1 cellular context compared by ENCODE assay signal in genomic region chr3:4758957-4759656, GRCh38.
TF ChIP-seq lines count a peak whose summit lies in the region.

No MANE protein-coding gene starts in this region.

TF ChIP-seq in GM12878, 131 proteins besides CTCF, POLR2A, EP300 and RAD21 (continued from another document):
- TF ChIP-seq, protein P1, sequence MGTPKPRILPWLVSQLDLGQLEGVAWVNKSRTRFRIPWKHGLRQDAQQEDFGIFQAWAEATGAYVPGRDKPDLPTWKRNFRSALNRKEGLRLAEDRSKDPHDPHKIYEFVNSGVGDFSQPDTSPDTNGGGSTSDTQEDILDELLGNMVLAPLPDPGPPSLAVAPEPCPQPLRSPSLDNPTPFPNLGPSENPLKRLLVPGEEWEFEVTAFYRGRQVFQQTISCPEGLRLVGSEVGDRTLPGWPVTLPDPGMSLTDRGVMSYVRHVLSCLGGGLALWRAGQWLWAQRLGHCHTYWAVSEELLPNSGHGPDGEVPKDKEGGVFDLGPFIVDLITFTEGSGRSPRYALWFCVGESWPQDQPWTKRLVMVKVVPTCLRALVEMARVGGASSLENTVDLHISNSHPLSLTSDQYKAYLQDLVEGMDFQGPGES (IDR thresholded peaks at IDR 0.05) = no peak
- TF ChIP-seq SMAD1 (IDR thresholded peaks at IDR 0.05; ENCODE audit: low read depth, partially characterized antibody) = peak; percentile 21
- TF ChIP-seq, protein P2, sequence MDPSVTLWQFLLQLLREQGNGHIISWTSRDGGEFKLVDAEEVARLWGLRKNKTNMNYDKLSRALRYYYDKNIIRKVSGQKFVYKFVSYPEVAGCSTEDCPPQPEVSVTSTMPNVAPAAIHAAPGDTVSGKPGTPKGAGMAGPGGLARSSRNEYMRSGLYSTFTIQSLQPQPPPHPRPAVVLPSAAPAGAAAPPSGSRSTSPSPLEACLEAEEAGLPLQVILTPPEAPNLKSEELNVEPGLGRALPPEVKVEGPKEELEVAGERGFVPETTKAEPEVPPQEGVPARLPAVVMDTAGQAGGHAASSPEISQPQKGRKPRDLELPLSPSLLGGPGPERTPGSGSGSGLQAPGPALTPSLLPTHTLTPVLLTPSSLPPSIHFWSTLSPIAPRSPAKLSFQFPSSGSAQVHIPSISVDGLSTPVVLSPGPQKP (IDR thresholded peaks at IDR 0.05; ENCODE audit: low read depth, low read length) = no peak
